In genomic region chr19:48673436-48674100, GRCh38 we compare ENCODE assay signal across 23 cellular contexts. TPM values are rescaled to one million over a fixed set of nuclear protein-coding genes. Genes with fewer than 3 reads are reported as not detected.
"Had no signal": no experiment of that assay in that cellular context is flagged by ENCODE, and none has a peak within 500 bp of the region (broad histone marks: within the 10 kb centered on the region; RNA-seq: fewer than 3 reads in every experiment).

No MANE protein-coding gene starts in this region.

- H3K27ac ChIP-seq: gastroesophageal sphincter, heart left ventricle, neutrophil, sigmoid colon, suprapubic skin had no signal

- H3K4me3 Mint-ChIP-seq: activated CD4-positive, alpha-beta T cell treated with anti-CD3 and anti-CD28 coated beads, Interleukin-2, amount 10 ng/mL, durations not matched to agents 7 days and 5 days; activated CD8-positive, alpha-beta T cell treated with anti-CD3 and anti-CD28 coated beads, Interleukin-2, amount 10 ng/mL, durations not matched to agents 7 days and 5 days; activated naive CD4-positive, alpha-beta T cell treated with anti-CD3 and anti-CD28 coated beads, Interleukin-2, amount 10 ng/mL, durations not matched to agents 7 days and 5 days; activated naive CD8-positive, alpha-beta T cell treated with anti-CD3 and anti-CD28 coated beads, Interleukin-2, amount 50 U/mL, for 24 hours; activated T-cell treated with anti-CD3 and anti-CD28 coated beads, Interleukin-2, amount 50 U/mL, for 24 hours; naive thymus-derived CD4-positive, alpha-beta T cell; stimulated activated naive CD8-positive, alpha-beta T cell treated with anti-CD3 and anti-CD28 coated beads, Interleukin-15, Interleukin-2, amounts not matched to agents 100 ng/mL and 50 ng/mL, for 24 hours had no signal

- H3K9me3 ChIP-seq: gastroesophageal sphincter, heart left ventricle, neutrophil, sigmoid colon, suprapubic skin had no signal

- DNase-seq: activated CD4-positive, alpha-beta T cell treated with anti-CD3 and anti-CD28 coated beads, Interleukin-2, amount 10 ng/mL, durations not matched to agents 7 days and 5 days; activated CD8-positive, alpha-beta T cell treated with anti-CD3 and anti-CD28 coated beads, Interleukin-2, amount 10 ng/mL, durations not matched to agents 7 days and 5 days; activated naive CD4-positive, alpha-beta T cell treated with anti-CD3 and anti-CD28 coated beads, Interleukin-2, amount 10 ng/mL, durations not matched to agents 7 days and 5 days; activated naive CD8-positive, alpha-beta T cell treated with anti-CD3 and anti-CD28 coated beads, Interleukin-2, amount 50 U/mL, for 24 hours; activated T-cell treated with anti-CD3 and anti-CD28 coated beads, Interleukin-2, amount 50 U/mL, for 24 hours; anterior cingulate cortex; caudate nucleus; heart left ventricle; mesenchymal stem cell; naive thymus-derived CD4-positive, alpha-beta T cell; sigmoid colon; stimulated activated CD8-positive, alpha-beta memory T cell treated with anti-CD3 and anti-CD28 coated beads, Interleukin-4, amount 100 ng/mL, for 48 hours; T1000; trophoblast cell had no signal

- ATAC-seq: activated CD8-positive, alpha-beta T cell treated with anti-CD3 and anti-CD28 coated beads, Interleukin-2, amount 10 ng/mL, durations not matched to agents 7 days and 5 days; activated naive CD8-positive, alpha-beta T cell treated with anti-CD3 and anti-CD28 coated beads, Interleukin-2, amount 50 U/mL, for 24 hours; esophagus mucosa; gastroesophageal sphincter; heart left ventricle; naive thymus-derived CD4-positive, alpha-beta T cell had no signal

- H3K27me3 ChIP-seq: gastroesophageal sphincter, heart left ventricle, neutrophil, sigmoid colon, suprapubic skin had no signal

- H3K27ac Mint-ChIP-seq: activated CD4-positive, alpha-beta T cell treated with anti-CD3 and anti-CD28 coated beads, Interleukin-2, amount 10 ng/mL, durations not matched to agents 7 days and 5 days; activated CD8-positive, alpha-beta T cell treated with anti-CD3 and anti-CD28 coated beads, Interleukin-2, amount 10 ng/mL, durations not matched to agents 7 days and 5 days; activated naive CD4-positive, alpha-beta T cell treated with anti-CD3 and anti-CD28 coated beads, Interleukin-2, amount 10 ng/mL, durations not matched to agents 7 days and 5 days; activated naive CD8-positive, alpha-beta T cell treated with anti-CD3 and anti-CD28 coated beads, Interleukin-2, amount 50 U/mL, for 24 hours; activated T-cell treated with anti-CD3 and anti-CD28 coated beads, Interleukin-2, amount 50 U/mL, for 24 hours; activated T-helper 2 cell treated with anti-CD3 and anti-CD28 coated beads, Interferon-gamma antibody, Interleukin-2, Interleukin-4, amounts not matched to agents 10 μg/mL and 5 μg/mL and 100 μg/mL, durations not matched to agents 14 hours and 24 hours and 36 hours; naive thymus-derived CD4-positive, alpha-beta T cell; stimulated activated naive CD8-positive, alpha-beta T cell treated with anti-CD3 and anti-CD28 coated beads, Interleukin-15, Interleukin-2, amounts not matched to agents 100 ng/mL and 50 ng/mL, for 24 hours had no signal

- H3K36me3 Mint-ChIP-seq: activated naive CD4-positive, alpha-beta T cell treated with anti-CD3 and anti-CD28 coated beads, Interleukin-2, amount 10 ng/mL, durations not matched to agents 7 days and 5 days; brain had no signal

- FAIRE-seq: colon had no signal

- H3K4me3 ChIP-seq: gastroesophageal sphincter, heart left ventricle, sigmoid colon, suprapubic skin had no signal

- H3K9me3 Mint-ChIP-seq: activated T-cell treated with anti-CD3 and anti-CD28 coated beads, Interleukin-2, amount 50 U/mL, for 24 hours; stimulated activated naive CD8-positive, alpha-beta T cell treated with anti-CD3 and anti-CD28 coated beads, Interleukin-15, Interleukin-2, amounts not matched to agents 100 ng/mL and 50 ng/mL, for 24 hours had no signal

- H3K36me3 ChIP-seq: gastroesophageal sphincter, heart left ventricle, neutrophil, sigmoid colon, suprapubic skin had no signal

- H3K27me3 Mint-ChIP-seq: activated CD4-positive, alpha-beta T cell treated with anti-CD3 and anti-CD28 coated beads, Interleukin-2, amount 10 ng/mL, durations not matched to agents 7 days and 5 days; activated naive CD8-positive, alpha-beta T cell treated with anti-CD3 and anti-CD28 coated beads, Interleukin-2, amount 50 U/mL, for 24 hours; activated T-cell treated with anti-CD3 and anti-CD28 coated beads, Interleukin-2, amount 50 U/mL, for 24 hours; brain; naive thymus-derived CD4-positive, alpha-beta T cell; stimulated activated naive CD8-positive, alpha-beta T cell treated with anti-CD3 and anti-CD28 coated beads, Interleukin-15, Interleukin-2, amounts not matched to agents 100 ng/mL and 50 ng/mL, for 24 hours had no signal

RNA-seq across cellular contexts. Expression of gene NTN5, which starts 0.8 kb away (rescaled TPM):
- total RNA-seq: esophagus mucosa had no signal

RNA-seq across cellular contexts. Expression of gene FUT2, which starts 22.2 kb away (rescaled TPM):
- total RNA-seq: activated CD4-positive, alpha-beta T cell treated with anti-CD3 and anti-CD28 coated beads, Interleukin-2, amount 10 ng/mL, durations not matched to agents 7 days and 5 days; activated CD8-positive, alpha-beta T cell treated with anti-CD3 and anti-CD28 coated beads, Interleukin-2, amount 10 ng/mL, durations not matched to agents 7 days and 5 days; activated T-helper 2 cell treated with anti-CD3 and anti-CD28 coated beads, Interferon-gamma antibody, Interleukin-2, Interleukin-4, amounts not matched to agents 10 μg/mL and 5 μg/mL and 100 μg/mL, durations not matched to agents 14 hours and 24 hours and 36 hours; naive thymus-derived CD4-positive, alpha-beta T cell; sigmoid colon; T-helper 1 cell treated with Interleukin-12 subunit alpha and Interleukin-12 subunit beta and Interleukin-4 antibody, amounts not matched to agents 30 ng/mL and 1 ng/mL, for 36 hours had no signal
